Comparison of ENCODE assay signal across 15 cellular contexts in the genomic region with DNA sequence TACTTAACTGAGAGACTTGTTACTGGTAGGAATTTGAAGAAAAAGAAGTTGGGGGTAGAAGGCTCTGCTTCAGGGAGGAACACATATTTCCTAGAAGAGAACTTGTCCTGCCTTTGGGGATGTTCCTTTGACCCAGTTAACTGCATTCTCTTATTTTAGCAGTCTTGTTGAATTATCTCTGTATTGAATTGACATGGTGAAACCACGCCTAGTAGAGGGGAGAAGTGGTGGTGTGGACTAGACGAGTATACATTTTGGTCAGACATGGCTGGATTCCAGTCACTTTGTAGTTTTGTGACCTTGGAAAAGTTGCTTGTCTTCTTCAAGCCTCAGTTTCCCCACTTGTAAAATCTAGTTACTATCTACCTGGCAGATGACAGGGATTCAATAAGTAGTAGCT.
DNase-seq lines count a peak whose midpoint lies in the region; ATAC-seq and TF ChIP-seq lines count a peak whose summit lies in the region.
"Had no signal": no experiment of that assay in that cellular context is flagged by ENCODE, and none has a peak within 500 bp of the region (broad histone marks: within the 10 kb centered on the region; RNA-seq: fewer than 3 reads in every experiment).

No MANE protein-coding gene starts in this region.

- peaks cover 20 to 63% of the 10 kb centered on the region in 2 experiments for H3K4me1 ChIP-seq in SK-N-SH (ENCODE audit: control insufficient read depth in 1 of 2, insufficient read depth in 2 of 2, low read depth in 1 of 2, low read length in 1 of 2)

- peaks cover 7 to 33% of the 10 kb centered on the region in 2 experiments for H3K36me3 ChIP-seq in SK-N-SH (replicated peaks in 1 of 2; ENCODE audit: control insufficient read depth in 1 of 2, insufficient read depth in 2 of 2, low read length in 1 of 2)

- H3K4me3 Mint-ChIP-seq in endothelial cell (ENCODE audit: unreplicated experiment) (peak overlapping the region; percentile 24), nephron progenitor cell (peak overlapping the region; percentile 28), type B pancreatic cell (no peak overlapping the region)
- no peak overlapping the region for H3K4me3 Mint-ChIP-seq in activated CD8-positive, alpha-beta T cell treated with anti-CD3 and anti-CD28 coated beads, Interleukin-2, amount 10 ng/mL, durations not matched to agents 7 days and 5 days
- H3K4me3 Mint-ChIP-seq: stimulated activated naive B cell treated with anti-CD40 and anti-IgM and Interleukin-4, amounts not matched to agents 10 μg/mL and 1 μg/mL and 100 μg/mL, for 72 hours had no signal

- no peaks in the 10 kb centered on the region for H3K9me2 ChIP-seq in SK-N-SH

- 0 out of 2 replicates have a peak overlapping the region, but pooled peaks have one; percentile 15 for H3K4me2 ChIP-seq in SK-N-SH

- no peak overlapping the region for H3K4me3 ChIP-seq in SK-N-SH (ENCODE audit: low read depth in 2 of 2, low read length in 1 of 2)

- H3F3A ChIP-seq in SK-N-SH (replicated peaks; ENCODE audit: insufficient read depth), result peaks cover 37% of the 10 kb centered on the region

- no peak overlapping the region for H3K9ac ChIP-seq in SK-N-SH

- no peak for DNase-seq in SK-N-SH
- no peak for DNase-seq in endothelial cell (ENCODE audit: low spot score)
- DNase-seq in nephron progenitor cell, result no peak
- no peak for DNase-seq in type B pancreatic cell (ENCODE audit: extremely low spot score, unreplicated experiment)
- no peak for DNase-seq in activated effector memory CD4-positive, alpha-beta T cell treated with Interleukin-2 at 50 U/mL for 16 hours
- no peak for DNase-seq in activated CD8-positive, alpha-beta T cell treated with anti-CD3 and anti-CD28 coated beads, Interleukin-2, amount 10 ng/mL, durations not matched to agents 7 days and 5 days
- DNase-seq: midbrain; MV-4-11; NCI-H2171; stimulated activated CD4-positive, alpha-beta T cell treated with anti-CD3 and anti-CD28 coated beads, Interleukin-4, amount 100 ng/mL, for 1 hour; stimulated activated naive B cell treated with anti-CD40 and anti-IgM and Interleukin-4, amounts not matched to agents 10 μg/mL and 1 μg/mL and 100 μg/mL, for 72 hours had no signal

- WGBS in SK-N-SH (ENCODE audit: low lambda C conversion rate), result 94% methylated on average over 2 of the region's 2 CpGs

- POLR2A ChIA-PET in SK-N-SH (lab: Yijun Ruan, JAX), result no interaction called here
- POLR2A ChIA-PET in activated CD8-positive, alpha-beta T cell treated with anti-CD3 and anti-CD28 coated beads, Interleukin-2, amount 10 ng/mL, durations not matched to agents 7 days and 5 days (lab: Charles Lee), result no interaction called here

- H3K9me3 ChIP-seq in SK-N-SH, result no peaks in the 10 kb centered on the region

- H3K79me2 ChIP-seq in SK-N-SH (ENCODE audit: insufficient read depth), result peaks cover 90% of the 10 kb centered on the region

- H3K9me3 Mint-ChIP-seq in endothelial cell (ENCODE audit: unreplicated experiment) (no peaks in the 10 kb centered on the region), nephron progenitor cell (peaks cover 14% of the 10 kb centered on the region), type B pancreatic cell (peaks cover 5% of the 10 kb centered on the region)
- no peaks in the 10 kb centered on the region for H3K9me3 Mint-ChIP-seq in activated CD8-positive, alpha-beta T cell treated with anti-CD3 and anti-CD28 coated beads, Interleukin-2, amount 10 ng/mL, durations not matched to agents 7 days and 5 days (ENCODE audit: insufficient read depth)
- H3K9me3 Mint-ChIP-seq: activated naive CD4-positive, alpha-beta T cell treated with anti-CD3 and anti-CD28 coated beads, Interleukin-2, amount 50 U/mL, for 24 hours; stimulated activated naive B cell treated with anti-CD40 and anti-IgM and Interleukin-4, amounts not matched to agents 10 μg/mL and 1 μg/mL and 100 μg/mL, for 72 hours had no signal

- peaks cover 51% of the 10 kb centered on the region for H3K36me3 Mint-ChIP-seq in endothelial cell (ENCODE audit: low read depth, unreplicated experiment)
- H3K36me3 Mint-ChIP-seq in nephron progenitor cell (ENCODE audit: low read depth), result peaks cover 82% of the 10 kb centered on the region
- peaks cover 39% of the 10 kb centered on the region for H3K36me3 Mint-ChIP-seq in type B pancreatic cell
- peaks cover 28% of the 10 kb centered on the region for H3K36me3 Mint-ChIP-seq in activated CD8-positive, alpha-beta T cell treated with anti-CD3 and anti-CD28 coated beads, Interleukin-2, amount 10 ng/mL, durations not matched to agents 7 days and 5 days (ENCODE audit: low read depth)

- TF ChIP-seq CTCF in SK-N-SH (IDR thresholded peaks at IDR 0.05) (no peak), endothelial cell (IDR thresholded peaks at IDR 0.05; ENCODE audit: unreplicated experiment) (no peak), nephron progenitor cell (IDR thresholded peaks at IDR 0.05) (no peak), type B pancreatic cell (conservative IDR thresholded peaks at IDR 0.05) (no peak)

- TF ChIP-seq RAD21 in SK-N-SH (IDR thresholded peaks at IDR 0.05; ENCODE audit: low read length), result no peak

- ATAC-seq in SK-N-SH treated with all-trans-retinoic acid at 6 μM for 48 hours (no peak), HG03571 (IDR thresholded peaks at IDR 0.05; ENCODE audit: unreplicated experiment) (no peak)
- ATAC-seq in activated CD8-positive, alpha-beta T cell treated with anti-CD3 and anti-CD28 coated beads, Interleukin-2, amount 10 ng/mL, durations not matched to agents 7 days and 5 days, result no peak
- ATAC-seq: stimulated activated naive B cell treated with anti-CD40 and anti-IgM and Interleukin-4, amounts not matched to agents 10 μg/mL and 1 μg/mL and 100 μg/mL, for 72 hours had no signal

- H4K20me1 ChIP-seq in SK-N-SH (ENCODE audit: insufficient read depth), result peaks cover 6% of the 10 kb centered on the region

- CTCF ChIA-PET in SK-N-SH (lab: Yijun Ruan, JAX), result interaction anchor here (1.3 kb wide), 1 partner anchor 206 kb away, joined by 3 read pairs; no protein-coding TSS in a partner anchor
- CTCF ChIA-PET in activated CD8-positive, alpha-beta T cell treated with anti-CD3 and anti-CD28 coated beads, Interleukin-2, amount 10 ng/mL, durations not matched to agents 7 days and 5 days (lab: Charles Lee), result interaction anchor here (1.7 kb wide), 1 partner anchor 20 kb away, joined by 5 read pairs; no protein-coding TSS in a partner anchor

- TF ChIP-seq EP300 in SK-N-SH (IDR thresholded peaks at IDR 0.05; ENCODE audit: borderline replicate concordance in 1 of 2, low read depth in 1 of 2, low read length in 1 of 2), result no peak

- H3K27me3 Mint-ChIP-seq in endothelial cell (ENCODE audit: unreplicated experiment) (peaks cover 2% of the 10 kb centered on the region), nephron progenitor cell (ENCODE audit: low read depth, poor library complexity) (peaks cover 3% of the 10 kb centered on the region), type B pancreatic cell (peaks cover 3% of the 10 kb centered on the region)
- no peaks in the 10 kb centered on the region for H3K27me3 Mint-ChIP-seq in activated CD8-positive, alpha-beta T cell treated with anti-CD3 and anti-CD28 coated beads, Interleukin-2, amount 10 ng/mL, durations not matched to agents 7 days and 5 days (ENCODE audit: low read depth)
- H3K27me3 Mint-ChIP-seq: activated naive CD4-positive, alpha-beta T cell treated with anti-CD3 and anti-CD28 coated beads, Interleukin-2, amount 50 U/mL, for 24 hours had no signal

- peak overlapping the region; percentile 5 to 49; a peak in 1 of 4 replicates for H3K27ac ChIP-seq in SK-N-SH (ENCODE audit: low read depth in 2 of 2, low read length in 1 of 2)
- H3K27ac ChIP-seq: VCaP had no signal

- no peak overlapping the region for H2AFZ ChIP-seq in SK-N-SH (ENCODE audit: low read depth)

- H3K27ac Mint-ChIP-seq in endothelial cell (ENCODE audit: unreplicated experiment), result no peak overlapping the region
- peak overlapping the region; percentile 97 for H3K27ac Mint-ChIP-seq in nephron progenitor cell
- peak overlapping the region; percentile 32 for H3K27ac Mint-ChIP-seq in type B pancreatic cell
- H3K27ac Mint-ChIP-seq in activated CD8-positive, alpha-beta T cell treated with anti-CD3 and anti-CD28 coated beads, Interleukin-2, amount 10 ng/mL, durations not matched to agents 7 days and 5 days, result no peak overlapping the region
- H3K27ac Mint-ChIP-seq: activated naive CD4-positive, alpha-beta T cell treated with anti-CD3 and anti-CD28 coated beads, Interleukin-2, amount 50 U/mL, for 24 hours; stimulated activated naive B cell treated with anti-CD40 and anti-IgM and Interleukin-4, amounts not matched to agents 10 μg/mL and 1 μg/mL and 100 μg/mL, for 72 hours had no signal

- no peaks in the 10 kb centered on the region for H3K27me3 ChIP-seq in SK-N-SH (ENCODE audit: insufficient read depth)

- H3K4me1 Mint-ChIP-seq in endothelial cell (ENCODE audit: unreplicated experiment), result peaks cover 58% of the 10 kb centered on the region
- H3K4me1 Mint-ChIP-seq in nephron progenitor cell, result peaks cover 35% of the 10 kb centered on the region
- peaks cover 59% of the 10 kb centered on the region for H3K4me1 Mint-ChIP-seq in type B pancreatic cell (ENCODE audit: unreplicated experiment)
- H3K4me1 Mint-ChIP-seq in activated CD8-positive, alpha-beta T cell treated with anti-CD3 and anti-CD28 coated beads, Interleukin-2, amount 10 ng/mL, durations not matched to agents 7 days and 5 days (ENCODE audit: low read depth), result peaks cover 24% of the 10 kb centered on the region

TF ChIP-seq in SK-N-SH, 30 proteins besides CTCF, POLR2A, EP300 and RAD21 (continues in another document):
- TF ChIP-seq FOXJ3 (CRISPR knock-in tag; IDR thresholded peaks at IDR 0.05) (no peak), JUND (IDR thresholded peaks at IDR 0.05) (no peak), RXRA (IDR thresholded peaks at IDR 0.05; ENCODE audit: borderline replicate concordance, low read depth) (no peak), FOXM1 (IDR thresholded peaks at IDR 0.05; ENCODE audit: low read depth) (no peak), GATA2 (CRISPR knock-in tag; IDR thresholded peaks at IDR 0.05) (no peak), SMC3 (IDR thresholded peaks at IDR 0.05; ENCODE audit: low read depth, low read length) (no peak), CHD2 (IDR thresholded peaks at IDR 0.05; ENCODE audit: low read length, partially characterized antibody) (no peak)

TF ChIP-seq in SK-N-SH treated with all-trans-retinoic acid at 6 μM for 48 hours, 23 proteins besides CTCF, POLR2A, EP300 and RAD21 (continues in another document):
- TF ChIP-seq, protein P1, sequence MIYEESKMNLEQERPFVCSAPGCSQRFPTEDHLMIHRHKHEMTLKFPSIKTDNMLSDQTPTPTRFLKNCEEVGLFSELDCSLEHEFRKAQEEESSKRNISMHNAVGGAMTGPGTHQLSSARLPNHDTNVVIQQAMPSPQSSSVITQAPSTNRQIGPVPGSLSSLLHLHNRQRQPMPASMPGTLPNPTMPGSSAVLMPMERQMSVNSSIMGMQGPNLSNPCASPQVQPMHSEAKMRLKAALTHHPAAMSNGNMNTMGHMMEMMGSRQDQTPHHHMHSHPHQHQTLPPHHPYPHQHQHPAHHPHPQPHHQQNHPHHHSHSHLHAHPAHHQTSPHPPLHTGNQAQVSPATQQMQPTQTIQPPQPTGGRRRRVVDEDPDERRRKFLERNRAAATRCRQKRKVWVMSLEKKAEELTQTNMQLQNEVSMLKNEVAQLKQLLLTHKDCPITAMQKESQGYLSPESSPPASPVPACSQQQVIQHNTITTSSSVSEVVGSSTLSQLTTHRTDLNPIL (CRISPR knock-in tag; IDR thresholded peaks at IDR 0.05; ENCODE audit: low read depth), result no peak
- TF ChIP-seq BACH2 (CRISPR knock-in tag; IDR thresholded peaks at IDR 0.05; ENCODE audit: borderline replicate concordance), result no peak
- no peak for TF ChIP-seq ZFP3 (CRISPR knock-in tag; IDR thresholded peaks at IDR 0.05)

Comparison
In these comparisons a context has a peak if more than half of its experiments do, and no peak if none do; other contexts are left out.
1. H3K27ac Mint-ChIP-seq: peak in nephron progenitor cell (single experiment) and type B pancreatic cell (single experiment); none in endothelial cell (single experiment) and activated CD8-positive, alpha-beta T cell treated with anti-CD3 and anti-CD28 coated beads, Interleukin-2, amount 10 ng/mL, durations not matched to agents 7 days and 5 days (single experiment).
2. H3K4me3 Mint-ChIP-seq: peak in endothelial cell (single experiment) and nephron progenitor cell (single experiment); none in type B pancreatic cell (single experiment) and activated CD8-positive, alpha-beta T cell treated with anti-CD3 and anti-CD28 coated beads, Interleukin-2, amount 10 ng/mL, durations not matched to agents 7 days and 5 days (single experiment).